In the genomic region with DNA sequence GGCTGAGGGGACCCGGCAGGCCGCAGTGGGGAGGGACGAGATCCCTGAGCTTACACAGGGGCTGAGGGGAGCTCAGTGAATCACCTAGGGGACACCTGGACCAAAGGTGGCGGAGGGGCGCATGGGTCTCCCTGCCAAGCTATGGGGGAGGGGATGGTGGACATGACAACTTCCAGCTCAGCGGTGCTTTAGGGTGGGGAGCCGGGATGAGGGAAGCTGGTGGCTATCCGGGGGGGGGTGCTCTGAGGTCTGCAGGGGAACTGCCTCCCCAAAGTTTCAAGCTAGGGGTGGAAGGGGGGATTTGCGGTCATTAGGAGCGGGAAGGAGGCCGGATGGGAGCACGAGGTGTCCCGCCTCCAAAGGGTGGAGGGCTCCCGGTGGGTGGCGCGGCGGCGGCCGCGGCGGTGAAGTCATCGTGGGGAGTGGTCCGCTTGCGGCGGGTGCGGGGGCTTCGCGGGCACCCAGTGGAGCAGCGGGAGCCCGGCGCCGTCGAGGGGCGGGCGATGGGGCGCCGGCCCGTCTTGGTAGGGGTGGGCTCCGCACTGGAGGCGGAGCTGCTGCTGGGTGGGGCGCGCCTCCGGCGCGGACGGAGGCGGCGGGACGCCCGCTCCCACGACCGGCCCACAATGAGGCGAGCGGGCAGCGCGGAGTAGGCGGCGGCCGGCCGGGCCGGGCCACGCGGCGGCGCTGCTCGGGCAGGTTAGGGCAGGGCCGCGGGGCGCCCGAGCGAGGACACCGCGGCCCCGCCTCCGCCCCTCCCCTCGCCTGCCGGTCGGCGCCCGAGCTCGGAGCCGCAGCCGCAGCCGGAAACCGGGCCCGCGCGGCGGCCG, we compare ENCODE assay signal across 1 cellular context.
TF ChIP-seq lines count a peak whose summit lies in the region.

A gene with protein sequence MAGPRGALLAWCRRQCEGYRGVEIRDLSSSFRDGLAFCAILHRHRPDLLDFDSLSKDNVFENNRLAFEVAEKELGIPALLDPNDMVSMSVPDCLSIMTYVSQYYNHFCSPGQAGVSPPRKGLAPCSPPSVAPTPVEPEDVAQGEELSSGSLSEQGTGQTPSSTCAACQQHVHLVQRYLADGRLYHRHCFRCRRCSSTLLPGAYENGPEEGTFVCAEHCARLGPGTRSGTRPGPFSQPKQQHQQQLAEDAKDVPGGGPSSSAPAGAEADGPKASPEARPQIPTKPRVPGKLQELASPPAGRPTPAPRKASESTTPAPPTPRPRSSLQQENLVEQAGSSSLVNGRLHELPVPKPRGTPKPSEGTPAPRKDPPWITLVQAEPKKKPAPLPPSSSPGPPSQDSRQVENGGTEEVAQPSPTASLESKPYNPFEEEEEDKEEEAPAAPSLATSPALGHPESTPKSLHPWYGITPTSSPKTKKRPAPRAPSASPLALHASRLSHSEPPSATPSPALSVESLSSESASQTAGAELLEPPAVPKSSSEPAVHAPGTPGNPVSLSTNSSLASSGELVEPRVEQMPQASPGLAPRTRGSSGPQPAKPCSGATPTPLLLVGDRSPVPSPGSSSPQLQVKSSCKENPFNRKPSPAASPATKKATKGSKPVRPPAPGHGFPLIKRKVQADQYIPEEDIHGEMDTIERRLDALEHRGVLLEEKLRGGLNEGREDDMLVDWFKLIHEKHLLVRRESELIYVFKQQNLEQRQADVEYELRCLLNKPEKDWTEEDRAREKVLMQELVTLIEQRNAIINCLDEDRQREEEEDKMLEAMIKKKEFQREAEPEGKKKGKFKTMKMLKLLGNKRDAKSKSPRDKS (plus strand): TSS at position 764 of the 830 bp plus-strand sequence. CDS start 126 bp downstream, outside the sequence.

TF ChIP-seq in K562, 482 proteins besides CTCF, POLR2A, EP300 and RAD21 (continued from another document and continues in another):
- TF ChIP-seq, protein P1, sequence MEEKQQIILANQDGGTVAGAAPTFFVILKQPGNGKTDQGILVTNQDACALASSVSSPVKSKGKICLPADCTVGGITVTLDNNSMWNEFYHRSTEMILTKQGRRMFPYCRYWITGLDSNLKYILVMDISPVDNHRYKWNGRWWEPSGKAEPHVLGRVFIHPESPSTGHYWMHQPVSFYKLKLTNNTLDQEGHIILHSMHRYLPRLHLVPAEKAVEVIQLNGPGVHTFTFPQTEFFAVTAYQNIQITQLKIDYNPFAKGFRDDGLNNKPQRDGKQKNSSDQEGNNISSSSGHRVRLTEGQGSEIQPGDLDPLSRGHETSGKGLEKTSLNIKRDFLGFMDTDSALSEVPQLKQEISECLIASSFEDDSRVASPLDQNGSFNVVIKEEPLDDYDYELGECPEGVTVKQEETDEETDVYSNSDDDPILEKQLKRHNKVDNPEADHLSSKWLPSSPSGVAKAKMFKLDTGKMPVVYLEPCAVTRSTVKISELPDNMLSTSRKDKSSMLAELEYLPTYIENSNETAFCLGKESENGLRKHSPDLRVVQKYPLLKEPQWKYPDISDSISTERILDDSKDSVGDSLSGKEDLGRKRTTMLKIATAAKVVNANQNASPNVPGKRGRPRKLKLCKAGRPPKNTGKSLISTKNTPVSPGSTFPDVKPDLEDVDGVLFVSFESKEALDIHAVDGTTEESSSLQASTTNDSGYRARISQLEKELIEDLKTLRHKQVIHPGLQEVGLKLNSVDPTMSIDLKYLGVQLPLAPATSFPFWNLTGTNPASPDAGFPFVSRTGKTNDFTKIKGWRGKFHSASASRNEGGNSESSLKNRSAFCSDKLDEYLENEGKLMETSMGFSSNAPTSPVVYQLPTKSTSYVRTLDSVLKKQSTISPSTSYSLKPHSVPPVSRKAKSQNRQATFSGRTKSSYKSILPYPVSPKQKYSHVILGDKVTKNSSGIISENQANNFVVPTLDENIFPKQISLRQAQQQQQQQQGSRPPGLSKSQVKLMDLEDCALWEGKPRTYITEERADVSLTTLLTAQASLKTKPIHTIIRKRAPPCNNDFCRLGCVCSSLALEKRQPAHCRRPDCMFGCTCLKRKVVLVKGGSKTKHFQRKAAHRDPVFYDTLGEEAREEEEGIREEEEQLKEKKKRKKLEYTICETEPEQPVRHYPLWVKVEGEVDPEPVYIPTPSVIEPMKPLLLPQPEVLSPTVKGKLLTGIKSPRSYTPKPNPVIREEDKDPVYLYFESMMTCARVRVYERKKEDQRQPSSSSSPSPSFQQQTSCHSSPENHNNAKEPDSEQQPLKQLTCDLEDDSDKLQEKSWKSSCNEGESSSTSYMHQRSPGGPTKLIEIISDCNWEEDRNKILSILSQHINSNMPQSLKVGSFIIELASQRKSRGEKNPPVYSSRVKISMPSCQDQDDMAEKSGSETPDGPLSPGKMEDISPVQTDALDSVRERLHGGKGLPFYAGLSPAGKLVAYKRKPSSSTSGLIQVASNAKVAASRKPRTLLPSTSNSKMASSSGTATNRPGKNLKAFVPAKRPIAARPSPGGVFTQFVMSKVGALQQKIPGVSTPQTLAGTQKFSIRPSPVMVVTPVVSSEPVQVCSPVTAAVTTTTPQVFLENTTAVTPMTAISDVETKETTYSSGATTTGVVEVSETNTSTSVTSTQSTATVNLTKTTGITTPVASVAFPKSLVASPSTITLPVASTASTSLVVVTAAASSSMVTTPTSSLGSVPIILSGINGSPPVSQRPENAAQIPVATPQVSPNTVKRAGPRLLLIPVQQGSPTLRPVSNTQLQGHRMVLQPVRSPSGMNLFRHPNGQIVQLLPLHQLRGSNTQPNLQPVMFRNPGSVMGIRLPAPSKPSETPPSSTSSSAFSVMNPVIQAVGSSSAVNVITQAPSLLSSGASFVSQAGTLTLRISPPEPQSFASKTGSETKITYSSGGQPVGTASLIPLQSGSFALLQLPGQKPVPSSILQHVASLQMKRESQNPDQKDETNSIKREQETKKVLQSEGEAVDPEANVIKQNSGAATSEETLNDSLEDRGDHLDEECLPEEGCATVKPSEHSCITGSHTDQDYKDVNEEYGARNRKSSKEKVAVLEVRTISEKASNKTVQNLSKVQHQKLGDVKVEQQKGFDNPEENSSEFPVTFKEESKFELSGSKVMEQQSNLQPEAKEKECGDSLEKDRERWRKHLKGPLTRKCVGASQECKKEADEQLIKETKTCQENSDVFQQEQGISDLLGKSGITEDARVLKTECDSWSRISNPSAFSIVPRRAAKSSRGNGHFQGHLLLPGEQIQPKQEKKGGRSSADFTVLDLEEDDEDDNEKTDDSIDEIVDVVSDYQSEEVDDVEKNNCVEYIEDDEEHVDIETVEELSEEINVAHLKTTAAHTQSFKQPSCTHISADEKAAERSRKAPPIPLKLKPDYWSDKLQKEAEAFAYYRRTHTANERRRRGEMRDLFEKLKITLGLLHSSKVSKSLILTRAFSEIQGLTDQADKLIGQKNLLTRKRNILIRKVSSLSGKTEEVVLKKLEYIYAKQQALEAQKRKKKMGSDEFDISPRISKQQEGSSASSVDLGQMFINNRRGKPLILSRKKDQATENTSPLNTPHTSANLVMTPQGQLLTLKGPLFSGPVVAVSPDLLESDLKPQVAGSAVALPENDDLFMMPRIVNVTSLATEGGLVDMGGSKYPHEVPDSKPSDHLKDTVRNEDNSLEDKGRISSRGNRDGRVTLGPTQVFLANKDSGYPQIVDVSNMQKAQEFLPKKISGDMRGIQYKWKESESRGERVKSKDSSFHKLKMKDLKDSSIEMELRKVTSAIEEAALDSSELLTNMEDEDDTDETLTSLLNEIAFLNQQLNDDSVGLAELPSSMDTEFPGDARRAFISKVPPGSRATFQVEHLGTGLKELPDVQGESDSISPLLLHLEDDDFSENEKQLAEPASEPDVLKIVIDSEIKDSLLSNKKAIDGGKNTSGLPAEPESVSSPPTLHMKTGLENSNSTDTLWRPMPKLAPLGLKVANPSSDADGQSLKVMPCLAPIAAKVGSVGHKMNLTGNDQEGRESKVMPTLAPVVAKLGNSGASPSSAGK (IDR thresholded peaks at IDR 0.05), result peak; percentile 62
- peak; percentile 84 for TF ChIP-seq L3MBTL2 (IDR thresholded peaks at IDR 0.05)
- no peak for TF ChIP-seq NFATC3 (IDR thresholded peaks at IDR 0.05)
- TF ChIP-seq, protein P2, sequence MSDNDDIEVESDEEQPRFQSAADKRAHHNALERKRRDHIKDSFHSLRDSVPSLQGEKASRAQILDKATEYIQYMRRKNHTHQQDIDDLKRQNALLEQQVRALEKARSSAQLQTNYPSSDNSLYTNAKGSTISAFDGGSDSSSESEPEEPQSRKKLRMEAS (CRISPR knock-in tag; IDR thresholded peaks at IDR 0.05), result peak; percentile 65
- peak; percentile 46 for TF ChIP-seq TAF1 (IDR thresholded peaks at IDR 0.05; ENCODE audit: control insufficient read depth, extremely low read depth, insufficient read depth, low read length, severe bottlenecking)
- peak; percentile 81 for TF ChIP-seq GATAD2B (IDR thresholded peaks at IDR 0.05; ENCODE audit: borderline replicate concordance)
- peak; percentile 89 for TF ChIP-seq RBFOX2 (IDR thresholded peaks at IDR 0.05; ENCODE audit: low read depth, low read length)
- TF ChIP-seq, protein P3, sequence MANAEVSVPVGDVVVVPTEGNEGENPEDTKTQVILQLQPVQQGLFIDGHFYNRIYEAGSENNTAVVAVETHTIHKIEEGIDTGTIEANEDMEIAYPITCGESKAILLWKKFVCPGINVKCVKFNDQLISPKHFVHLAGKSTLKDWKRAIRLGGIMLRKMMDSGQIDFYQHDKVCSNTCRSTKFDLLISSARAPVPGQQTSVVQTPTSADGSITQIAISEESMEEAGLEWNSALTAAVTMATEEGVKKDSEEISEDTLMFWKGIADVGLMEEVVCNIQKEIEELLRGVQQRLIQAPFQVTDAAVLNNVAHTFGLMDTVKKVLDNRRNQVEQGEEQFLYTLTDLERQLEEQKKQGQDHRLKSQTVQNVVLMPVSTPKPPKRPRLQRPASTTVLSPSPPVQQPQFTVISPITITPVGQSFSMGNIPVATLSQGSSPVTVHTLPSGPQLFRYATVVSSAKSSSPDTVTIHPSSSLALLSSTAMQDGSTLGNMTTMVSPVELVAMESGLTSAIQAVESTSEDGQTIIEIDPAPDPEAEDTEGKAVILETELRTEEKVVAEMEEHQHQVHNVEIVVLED (CRISPR knock-in tag; IDR thresholded peaks at IDR 0.05), result 0 out of 2 replicates have a peak, but pooled peaks have one; percentile 35
- no peak for TF ChIP-seq MIER1 (IDR thresholded peaks at IDR 0.05; ENCODE audit: low read depth)
- TF ChIP-seq, protein P4, sequence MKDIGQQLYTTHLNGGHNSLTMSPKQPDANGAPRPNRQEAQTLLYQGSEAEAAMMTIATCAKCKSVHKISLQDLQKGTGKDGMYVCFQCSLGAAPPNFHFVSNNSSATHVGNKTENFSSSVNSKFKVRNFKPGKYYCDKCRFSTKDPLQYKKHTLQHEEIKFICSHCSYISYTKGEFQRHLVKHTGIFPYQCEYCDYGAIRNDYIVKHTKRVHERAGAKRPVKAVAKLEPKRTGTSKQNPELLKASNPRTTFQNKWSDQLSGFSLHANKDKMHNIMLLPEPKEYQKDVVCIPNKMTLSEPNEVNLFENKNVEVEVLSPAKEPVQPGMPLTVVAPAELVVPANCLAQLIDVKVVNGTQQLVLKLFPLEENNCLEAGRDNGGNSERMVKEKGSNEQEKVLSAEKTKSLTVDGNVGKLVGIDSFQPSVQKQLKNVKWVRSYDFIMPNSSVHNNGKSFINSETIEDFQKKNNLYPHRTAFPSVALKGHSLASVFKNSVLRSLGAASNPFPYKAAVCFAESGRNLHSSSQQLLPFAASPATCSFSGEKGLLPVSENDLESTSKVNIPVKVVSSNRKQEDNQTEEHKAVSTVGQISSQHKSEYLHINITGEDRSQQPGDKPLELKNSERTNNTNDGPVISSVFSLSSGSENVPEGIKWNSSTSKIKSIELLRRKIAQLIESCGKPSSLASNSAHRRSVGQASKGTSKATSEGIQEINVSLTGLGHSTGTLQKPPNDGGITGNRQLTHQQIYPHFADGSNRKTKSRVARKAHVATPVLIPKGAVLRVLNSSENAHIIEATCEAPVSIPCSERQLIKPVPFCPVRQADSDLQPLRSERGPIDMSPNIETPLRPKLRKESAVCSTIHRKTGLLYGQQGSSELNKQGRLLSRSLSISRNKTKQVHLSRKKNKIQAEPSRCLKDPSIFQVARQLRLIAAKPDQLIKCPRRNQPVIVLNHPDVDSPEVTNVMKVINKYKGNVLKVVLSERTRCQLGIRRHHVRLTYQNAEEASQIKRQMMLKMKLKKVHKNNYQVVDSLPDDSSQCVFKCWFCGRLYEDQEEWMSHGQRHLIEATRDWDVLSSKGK (CRISPR knock-in tag; IDR thresholded peaks at IDR 0.05), result no peak
- TF ChIP-seq, protein P5, sequence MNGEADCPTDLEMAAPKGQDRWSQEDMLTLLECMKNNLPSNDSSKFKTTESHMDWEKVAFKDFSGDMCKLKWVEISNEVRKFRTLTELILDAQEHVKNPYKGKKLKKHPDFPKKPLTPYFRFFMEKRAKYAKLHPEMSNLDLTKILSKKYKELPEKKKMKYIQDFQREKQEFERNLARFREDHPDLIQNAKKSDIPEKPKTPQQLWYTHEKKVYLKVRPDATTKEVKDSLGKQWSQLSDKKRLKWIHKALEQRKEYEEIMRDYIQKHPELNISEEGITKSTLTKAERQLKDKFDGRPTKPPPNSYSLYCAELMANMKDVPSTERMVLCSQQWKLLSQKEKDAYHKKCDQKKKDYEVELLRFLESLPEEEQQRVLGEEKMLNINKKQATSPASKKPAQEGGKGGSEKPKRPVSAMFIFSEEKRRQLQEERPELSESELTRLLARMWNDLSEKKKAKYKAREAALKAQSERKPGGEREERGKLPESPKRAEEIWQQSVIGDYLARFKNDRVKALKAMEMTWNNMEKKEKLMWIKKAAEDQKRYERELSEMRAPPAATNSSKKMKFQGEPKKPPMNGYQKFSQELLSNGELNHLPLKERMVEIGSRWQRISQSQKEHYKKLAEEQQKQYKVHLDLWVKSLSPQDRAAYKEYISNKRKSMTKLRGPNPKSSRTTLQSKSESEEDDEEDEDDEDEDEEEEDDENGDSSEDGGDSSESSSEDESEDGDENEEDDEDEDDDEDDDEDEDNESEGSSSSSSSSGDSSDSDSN (IDR thresholded peaks at IDR 0.05; ENCODE audit: borderline replicate concordance in 1 of 2, low read depth in 2 of 2, low read length in 2 of 2), result peak; percentile 26 to 50; a peak in 1 of 4 replicates
- peak; percentile 79 for TF ChIP-seq ZFX (CRISPR knock-in tag; IDR thresholded peaks at IDR 0.05)
- peak in 2 of 3 experiments; percentile 10 to 71 for TF ChIP-seq YY1 (IDR thresholded peaks at IDR 0.05; ENCODE audit: borderline replicate concordance in 1 of 3, control insufficient read depth in 1 of 3, extremely low read depth in 1 of 3, insufficient read depth in 3 of 3, insufficient read length in 1 of 3, insufficient replicate concordance in 2 of 3, low read depth in 1 of 3, low read length in 2 of 3)
- TF ChIP-seq CTBP1 (IDR thresholded peaks at IDR 0.05; ENCODE audit: borderline replicate concordance), result peak; percentile 72
- TF ChIP-seq MCM7 (IDR thresholded peaks at IDR 0.05), result no peak
- peak; percentile 84 for TF ChIP-seq POLR2G (IDR thresholded peaks at IDR 0.05; ENCODE audit: low read depth, low read length)
- TF ChIP-seq ZBTB1 (CRISPR knock-in tag; IDR thresholded peaks at IDR 0.05; ENCODE audit: borderline replicate concordance, low read depth), result peak; percentile 26; the same call in 1 of the 2 replicates
- TF ChIP-seq ZNF586 (CRISPR knock-in tag; conservative IDR thresholded peaks at IDR 0.05), result no peak
- peak; percentile 36; the same call in 1 of the 2 replicates for TF ChIP-seq BRD4 (IDR thresholded peaks at IDR 0.05)
- TF ChIP-seq GABPA (tag; conservative IDR thresholded peaks at IDR 0.05; ENCODE audit: low read depth), result peak; percentile 19
- no peak for TF ChIP-seq ZEB2 (IDR thresholded peaks at IDR 0.05)
- TF ChIP-seq GABPB1 (CRISPR knock-in tag; IDR thresholded peaks at IDR 0.05), result peak; percentile 37; the same call in 1 of the 2 replicates
- TF ChIP-seq SMAD4 (CRISPR knock-in tag; conservative IDR thresholded peaks at IDR 0.05), result peak; percentile 81
- TF ChIP-seq TARDBP (IDR thresholded peaks at IDR 0.05), result no peak
- 0 out of 4 replicates have a peak, but pooled peaks of 1 of the 2 experiments have one; percentile 10 for TF ChIP-seq TRIM24 (IDR thresholded peaks at IDR 0.05)
- 0 out of 2 replicates have a peak, but pooled peaks have one; percentile 46 for TF ChIP-seq ZNF431 (CRISPR knock-in tag; IDR thresholded peaks at IDR 0.05)
- TF ChIP-seq RBM34 (IDR thresholded peaks at IDR 0.05; ENCODE audit: borderline replicate concordance, insufficient read depth, low read length), result no peak
